ENCODE assay signal across 11 cellular contexts in genomic region chr1:68233202-68233601, GRCh38. TPM values are rescaled to one million over a fixed set of nuclear protein-coding genes. Genes with fewer than 3 reads are reported as not detected.
DNase-seq lines count a peak whose midpoint lies in the region; ATAC-seq, FAIRE-seq and TF ChIP-seq lines count a peak whose summit lies in the region.
"Had no signal": no experiment of that assay in that cellular context is flagged by ENCODE, and none has a peak within 500 bp of the region (broad histone marks: within the 10 kb centered on the region; RNA-seq: fewer than 3 reads in every experiment).

No MANE protein-coding gene starts in this region.

- H4K5ac ChIP-seq in IMR-90 (ENCODE audit: low read depth, low read length) = peak overlapping the region; percentile 50; the same call in 1 of the 2 replicates

- intact Hi-C loops in IMR-90 (cut with micrococcal nuclease) = loop anchor here (5.0 to 10.0 kb wide), 2 partner anchors 212 to 1504 kb away; partner anchors contain the start of gene RPE65

- in situ Hi-C loops in IMR-90 (cut with MboI; ENCODE audit: low sequenced_read_pairs) = no loop called here

- H3K4me3 ChIP-seq in A549 (no peak overlapping the region; the same call in 2 of the 3 replicates), IMR-90 (ENCODE audit: insufficient read depth, low read depth, low read length) (peak overlapping the region; percentile 82), endocrine pancreas (ENCODE audit: control insufficient read depth, insufficient read depth, low read length) (peak overlapping the region; percentile 81)

- H3K23ac ChIP-seq in IMR-90 (ENCODE audit: low read depth, low read length) = peak overlapping the region; percentile 61; the same call in 1 of the 2 replicates

- H3K4me3 Mint-ChIP-seq in neural crest cell = peak overlapping the region; percentile 99

- TF ChIP-seq POLR2A in A549 (IDR thresholded peaks at IDR 0.05; ENCODE audit: low read length) = no peak
- no peak for TF ChIP-seq POLR2A in IMR-90 (IDR thresholded peaks at IDR 0.05; ENCODE audit: low read depth, low read length)

- DNase-seq in A549 (ENCODE audit: low read depth in 1 of 2, low spot score in 1 of 2) = no peak
- DNase-seq in IMR-90 = no peak
- no peak for DNase-seq in neural crest cell (ENCODE audit: low read depth, low spot score)
- DNase-seq in midbrain (lab: John Stamatoyannopoulos, UW) = no peak
- DNase-seq: activated CD4-positive, alpha-beta T cell treated with anti-CD3 and anti-CD28 coated beads for 4 hours; KBM-7 had no signal

- peak overlapping the region; percentile 70; the same call in 1 of the 2 replicates for H4K91ac ChIP-seq in IMR-90 (ENCODE audit: insufficient read depth, low read depth, low read length)

- H3K56ac ChIP-seq in IMR-90 (ENCODE audit: extremely low read depth, insufficient read depth, low read length) = peak overlapping the region; percentile 38; the same call in 1 of the 2 replicates

- TF ChIP-seq EP300 in A549 (IDR thresholded peaks at IDR 0.05) = no peak

- FAIRE-seq in A549 (lab: Jason Lieb, UNC) = no peak

- no peak overlapping the region for H3K27ac Mint-ChIP-seq in neural crest cell (ENCODE audit: unreplicated experiment)

- H2AK5ac ChIP-seq in IMR-90 (ENCODE audit: low read depth, low read length) = no peak overlapping the region

- H3K9me3 Mint-ChIP-seq in neural crest cell = no peaks in the 10 kb centered on the region

- CTCF ChIA-PET in A549 (lab: Yijun Ruan, JAX) (interaction anchor here (1.7 to 2.1 kb wide), 2 partner anchors 33 to 88 kb away, joined by 5 read pairs; no protein-coding TSS in a partner anchor), IMR-90 (lab: Yijun Ruan, JAX) (no interaction called here)

- no peaks in the 10 kb centered on the region for H3K36me3 Mint-ChIP-seq in neural crest cell (ENCODE audit: low read depth)

- H3K9ac ChIP-seq in IMR-90 (ENCODE audit: low read depth, low read length) (0 out of 2 replicates have a peak overlapping the region, but pooled peaks have one; percentile 87), endocrine pancreas (ENCODE audit: control insufficient read depth, insufficient read depth, low read length) (peak overlapping the region; percentile 76)

- H3K4ac ChIP-seq in IMR-90 (ENCODE audit: low read depth, low read length) = no peak overlapping the region; the same call in 1 of the 2 replicates

- POLR2A ChIA-PET in A549 (lab: Yijun Ruan, JAX) = interaction anchor here (1.7 kb wide), 1 partner anchor 11 kb away, joined by 7 read pairs; no protein-coding TSS in a partner anchor
- POLR2A ChIA-PET in IMR-90 (lab: Charles Lee; ENCODE audit: unreplicated experiment) = interaction anchor here (0.7 kb wide), 1 partner anchor 11 kb away, joined by 4 read pairs; no protein-coding TSS in a partner anchor

- peaks cover 28% of the 10 kb centered on the region for H4K20me1 ChIP-seq in IMR-90 (ENCODE audit: insufficient read depth, low read length)

- H3K27me3 Mint-ChIP-seq in neural crest cell (ENCODE audit: low read depth) = peaks cover 13% of the 10 kb centered on the region

- H3K9me3 ChIP-seq in A549 (no peaks in the 10 kb centered on the region), IMR-90 (ENCODE audit: control insufficient read depth, insufficient read depth, low read length) (no peaks in the 10 kb centered on the region), endocrine pancreas (ENCODE audit: control insufficient read depth, low read length) (no peaks in the 10 kb centered on the region)
- H3K9me3 ChIP-seq: adrenal gland had no signal

- peak overlapping the region; percentile 84 for H3K4me2 ChIP-seq in A549
- peak overlapping the region; percentile 75 for H3K4me2 ChIP-seq in IMR-90 (ENCODE audit: low read depth, low read length)

- H2BK20ac ChIP-seq in IMR-90 (ENCODE audit: low read depth, low read length) = no peak overlapping the region

- 58% methylated on average over 1 of the region's 1 CpG for WGBS in A549 (ENCODE audit: missing lambda C conversion rate)
- WGBS in IMR-90 (ENCODE audit: extremely low coverage in 2 of 2, insufficient read length in 1 of 2), 2 experiments = no CpG with 5 or more reads among the region's 1 CpG

- no peaks in the 10 kb centered on the region for H3K36me3 ChIP-seq in IMR-90 (ENCODE audit: control insufficient read depth, insufficient read depth, low read length)
- H3K36me3 ChIP-seq in endocrine pancreas (ENCODE audit: control insufficient read depth, insufficient read depth, low read length) = no peaks in the 10 kb centered on the region
- H3K36me3 ChIP-seq: adrenal gland had no signal

- dilution Hi-C loops in IMR-90 (cut with HindIII; ENCODE audit: low sequenced_read_pairs, unreplicated experiment) = no loop called here

- no peaks in the 10 kb centered on the region for H3K9me1 ChIP-seq in IMR-90 (ENCODE audit: insufficient read depth, low read length)

- H2AK9ac ChIP-seq in IMR-90 (replicated peaks; ENCODE audit: low read depth, low read length, poor library complexity) = no peak overlapping the region

- no peak overlapping the region for H2AFZ ChIP-seq in IMR-90 (replicated peaks; ENCODE audit: low read length, poor library complexity)

- H3K4me1 ChIP-seq in A549 (no peaks in the 10 kb centered on the region), IMR-90 (ENCODE audit: control insufficient read depth, insufficient read depth, low read length) (peaks cover 6% of the 10 kb centered on the region), endocrine pancreas (ENCODE audit: control insufficient read depth, insufficient read depth, low read length) (peaks cover 14% of the 10 kb centered on the region)

- H3K4me1 Mint-ChIP-seq in neural crest cell = peaks cover 39% of the 10 kb centered on the region

- peaks cover 0 to 31% of the 10 kb centered on the region in 2 experiments; a peak in 2 of 4 replicates for H3K79me1 ChIP-seq in IMR-90 (ENCODE audit: low read depth in 1 of 2, low read length in 2 of 2)

- H3K27ac ChIP-seq in A549 (no peak overlapping the region), IMR-90 (ENCODE audit: insufficient read depth, low read length) (no peak overlapping the region)

- H2BK15ac ChIP-seq in IMR-90 (ENCODE audit: low read depth, low read length) = peak overlapping the region; percentile 79; the same call in 2 of the 3 replicates

- TF ChIP-seq RAD21 in A549 (conservative IDR thresholded peaks at IDR 0.05 in 1 of 2, IDR thresholded peaks at IDR 0.05 in 1 of 2) (no peak), IMR-90 (IDR thresholded peaks at IDR 0.05; ENCODE audit: low read length) (no peak)

- peaks cover 3% of the 10 kb centered on the region for H3K27me3 ChIP-seq in IMR-90 (ENCODE audit: control insufficient read depth, insufficient read depth, low read length)
- H3K27me3 ChIP-seq in endocrine pancreas (ENCODE audit: control insufficient read depth, insufficient read depth, low read length) = no peaks in the 10 kb centered on the region
- H3K27me3 ChIP-seq: adrenal gland had no signal

- peak overlapping the region; percentile 87 for H3K14ac ChIP-seq in IMR-90 (replicated peaks; ENCODE audit: low read depth, low read length)

- H2BK5ac ChIP-seq in IMR-90 (ENCODE audit: low read depth, low read length, poor library complexity, severe bottlenecking) = no peak overlapping the region

- H2BK120ac ChIP-seq in IMR-90 (ENCODE audit: low read depth, low read length) = peak overlapping the region; percentile 89

- BruUV-seq in IMR-90 (replicated peaks; lab: Mats Ljungman, UMichigan) = no TSS peak

- no peak for ATAC-seq in A549
- ATAC-seq in IMR-90 (ENCODE audit: low read depth) = no peak
- no peak for ATAC-seq in HG02981 (IDR thresholded peaks at IDR 0.05; ENCODE audit: unreplicated experiment)
- no peak for ATAC-seq in HG02938 (IDR thresholded peaks at IDR 0.05; ENCODE audit: unreplicated experiment)
- no peak for ATAC-seq in GM18861 (IDR thresholded peaks at IDR 0.05; ENCODE audit: unreplicated experiment)

- H3K18ac ChIP-seq in IMR-90 (ENCODE audit: low read depth, low read length) = no peak overlapping the region

- TF ChIP-seq CTCF in A549 (IDR thresholded peaks at IDR 0.05) (no peak), IMR-90 (conservative IDR thresholded peaks at IDR 0.05; ENCODE audit: low read depth, low read length) (no peak), neural crest cell (conservative IDR thresholded peaks at IDR 0.05) (no peak)

- H4K8ac ChIP-seq in IMR-90 (ENCODE audit: low read depth in 2 of 2, low read length in 2 of 2) = peak overlapping the region; percentile 33 to 84; a peak in 2 of 4 replicates

TF ChIP-seq in A549, 52 proteins besides CTCF, POLR2A, EP300 and RAD21 (continues in another document):
- TF ChIP-seq RCOR1 (IDR thresholded peaks at IDR 0.05; ENCODE audit: low read depth, low read length) (no peak), POLR2AphosphoS2 (conservative IDR thresholded peaks at IDR 0.05; ENCODE audit: low read length) (no peak)

TF ChIP-seq in IMR-90, 13 proteins besides CTCF, POLR2A, EP300 and RAD21 (continues in another document):
- no peak for TF ChIP-seq SMC3 (IDR thresholded peaks at IDR 0.05; ENCODE audit: low read depth, low read length)
- no peak for TF ChIP-seq MXI1 (IDR thresholded peaks at IDR 0.05; ENCODE audit: borderline replicate concordance, low read depth, low read length)
- TF ChIP-seq USF2 (IDR thresholded peaks at IDR 0.05; ENCODE audit: low read depth, low read length) = no peak
- TF ChIP-seq RFX5 (IDR thresholded peaks at IDR 0.05; ENCODE audit: low read depth, low read length) = no peak
- TF ChIP-seq FOS (IDR thresholded peaks at IDR 0.05; ENCODE audit: low read depth, low read length) = no peak
- TF ChIP-seq CHD1 (IDR thresholded peaks at IDR 0.05; ENCODE audit: low read depth, low read length) = no peak

RNA-seq across cellular contexts. Expression of gene WLS, which starts 0.9 kb away (rescaled TPM):
- polyA plus RNA-seq in A549 (2011; rRNA removed) (6.6 and 7.7 TPM in 2 replicates), A549 (2017; fragmentation: RNase III; extraction: RNeasy Plus Mini Kit Qiagen cat#74134 plus additional on column Dnase treatment) (8.7 to 12.1 TPM (median 10.9 TPM) in 3 replicates), IMR-90 (2012; rRNA removed) (105 and 152 TPM in 2 replicates)
- polyA plus RNA-seq in A549 (2012; cell fraction: cytosol; rRNA removed) = 1.8 and 2.0 TPM in 2 replicates
- 2.1 and 3.4 TPM in 2 replicates for polyA plus RNA-seq in A549 (2012; cell fraction: nucleus; rRNA removed)
- 9.5 TPM in 2 replicates for polyA minus RNA-seq in A549 (2011; rRNA and poly(A)+ RNA removed)
- total RNA-seq in IMR-90 (2012; rRNA removed) (139 and 157 TPM in 2 replicates), neural crest cell (147 and 152 TPM in 2 replicates)
- polyA plus RNA-seq in IMR-90 (2012; cell fraction: cytosol; rRNA removed) = 50.8 and 60.3 TPM in 2 replicates
- polyA plus RNA-seq in IMR-90 (2012; cell fraction: nucleus; rRNA removed; ENCODE audit: low replicate concordance) = 47.7 and 165 TPM in 2 replicates
